Comparison of ENCODE assay signal across 2 cellular contexts in genomic region chr1:11771481-11772043, GRCh38.
TF ChIP-seq lines count a peak whose summit lies in the region.

No MANE protein-coding gene starts in this region.

TF ChIP-seq in IMR-90, 13 proteins besides CTCF, POLR2A, EP300 and RAD21:
- TF ChIP-seq MXI1 (IDR thresholded peaks at IDR 0.05; ENCODE audit: borderline replicate concordance, low read depth, low read length), result no peak
- no peak for TF ChIP-seq FOS (IDR thresholded peaks at IDR 0.05; ENCODE audit: low read depth, low read length)
- TF ChIP-seq RFX5 (IDR thresholded peaks at IDR 0.05; ENCODE audit: low read depth, low read length), result no peak
- no peak for TF ChIP-seq SMC3 (IDR thresholded peaks at IDR 0.05; ENCODE audit: low read depth, low read length)
- no peak for TF ChIP-seq MAFK (IDR thresholded peaks at IDR 0.05; ENCODE audit: low read depth, low read length)
- TF ChIP-seq USF2 (IDR thresholded peaks at IDR 0.05; ENCODE audit: low read depth, low read length), result no peak
- no peak for TF ChIP-seq NFE2L2 (IDR thresholded peaks at IDR 0.05; ENCODE audit: low read depth, low read length)
- TF ChIP-seq BHLHE40 (IDR thresholded peaks at IDR 0.05; ENCODE audit: low read depth, low read length), result no peak
- no peak for TF ChIP-seq CHD1 (IDR thresholded peaks at IDR 0.05; ENCODE audit: low read depth, low read length)
- no peak for TF ChIP-seq CEBPB (IDR thresholded peaks at IDR 0.05; ENCODE audit: low read depth, low read length)

TF ChIP-seq in K562, 482 proteins besides CTCF, POLR2A, EP300 and RAD21:
- TF ChIP-seq HDAC2 (IDR thresholded peaks at IDR 0.05) (0 out of 2 replicates have a peak, but pooled peaks have one; percentile 29), BCOR (IDR thresholded peaks at IDR 0.05) (peak; percentile 92), ADNP (tag; IDR thresholded peaks at IDR 0.05) (0 out of 2 replicates have a peak, but pooled peaks have one; percentile 51), ARNT (IDR thresholded peaks at IDR 0.05) (no peak), ZFP36 (IDR thresholded peaks at IDR 0.05; ENCODE audit: low read depth, low read length, partially characterized antibody) (peak; percentile 55), NFIX (CRISPR knock-in tag; IDR thresholded peaks at IDR 0.05; ENCODE audit: low read depth) (no peak), SMARCA5 (IDR thresholded peaks at IDR 0.05) (peak; percentile 72; the same call in 1 of the 2 replicates), FOXA3 (CRISPR knock-in tag; conservative IDR thresholded peaks at IDR 0.05 in 1 of 2, IDR thresholded peaks at IDR 0.05 in 1 of 2) (0 out of 4 replicates have a peak, but pooled peaks of 1 of the 2 experiments have one; percentile 24), NR2C1 (IDR thresholded peaks at IDR 0.05) (no peak), NR2C1 (tag; IDR thresholded peaks at IDR 0.05) (no peak), CBX1 (IDR thresholded peaks at IDR 0.05; ENCODE audit: low read depth) (peak; percentile 75; the same call in 1 of the 2 replicates), RBM25 (IDR thresholded peaks at IDR 0.05; ENCODE audit: low read depth, low read length, severe bottlenecking) (peak; percentile 89), PTBP1 (IDR thresholded peaks at IDR 0.05; ENCODE audit: low read depth, low read length) (0 out of 2 replicates have a peak, but pooled peaks have one; percentile 58), ETV5 (CRISPR knock-in tag; IDR thresholded peaks at IDR 0.05; ENCODE audit: low read depth) (no peak), KDM1A (IDR thresholded peaks at IDR 0.05) (peak; percentile 27 to 60; a peak in 1 of 4 replicates), RCOR1 (IDR thresholded peaks at IDR 0.05; ENCODE audit: borderline replicate concordance in 1 of 2, low read depth in 2 of 2, low read length in 2 of 2) (peak in 1 of 2 experiments; percentile 52; a peak in 1 of 4 replicates)
